ENCODE assay signal across 14 cellular contexts in genomic region chr10:26503911-26504310, GRCh38.
DNase-seq lines count a peak whose midpoint lies in the region; ATAC-seq, FAIRE-seq and TF ChIP-seq lines count a peak whose summit lies in the region.
"Had no signal": no experiment of that assay in that cellular context is flagged by ENCODE, and none has a peak within 500 bp of the region (broad histone marks: within the 10 kb centered on the region; RNA-seq: fewer than 3 reads in every experiment).

No MANE protein-coding gene starts in this region.

- intact Hi-C loops in K562 (cut with micrococcal nuclease): no loop called here

- TF ChIP-seq EP300 in K562 (IDR thresholded peaks at IDR 0.05; ENCODE audit: low read length): no peak

- no peak for TF ChIP-seq RAD21 in K562 (CRISPR knock-in tag; conservative IDR thresholded peaks at IDR 0.05 in 1 of 2, IDR thresholded peaks at IDR 0.05 in 1 of 2)

- FAIRE-seq in K562 (lab: Jason Lieb, UNC): no peak

- no peaks in the 10 kb centered on the region for H3K9me1 ChIP-seq in K562 (ENCODE audit: control insufficient read depth, insufficient read depth, low read length)

- WGBS in K562 (ENCODE audit: insufficient coverage, low coverage, missing lambda C conversion rate): 0% methylated on average over 3 of the region's 3 CpGs

- H2AFZ ChIP-seq in K562 (ENCODE audit: low read depth, low read length): no peak overlapping the region

- no peak overlapping the region for H3K4me2 ChIP-seq in K562 (ENCODE audit: insufficient read depth, low read length)
- H3K4me2 ChIP-seq: BLaER1 treated with 17β-estradiol and CSF1 and Interleukin-3, amounts not matched to agents 10 nM and 100 nM had no signal

- no TSS peak for BruUV-seq in K562 (replicated peaks; lab: Mats Ljungman, UMichigan)

- H3K27me3 Mint-ChIP-seq in stimulated activated naive B cell treated with anti-CD40 and anti-IgM and Interleukin-4, amounts not matched to agents 10 μg/mL and 1 μg/mL and 100 μg/mL, for 72 hours: no peaks in the 10 kb centered on the region
- no peaks in the 10 kb centered on the region for H3K27me3 Mint-ChIP-seq in chondrocyte (ENCODE audit: low read depth)
- H3K27me3 Mint-ChIP-seq: progenitor cell of endocrine pancreas had no signal

- POLR2A ChIA-PET in K562 (lab: Yijun Ruan, JAX): no interaction called here

- no peaks in the 10 kb centered on the region for H3K79me2 ChIP-seq in K562 (ENCODE audit: control insufficient read depth, insufficient read depth, low read length)

- TF ChIP-seq CTCF in K562 (IDR thresholded peaks at IDR 0.05 in 2 of 3, conservative IDR thresholded peaks at IDR 0.05 in 1 of 3; ENCODE audit: insufficient read depth in 2 of 3, low read depth in 1 of 3, low read length in 3 of 3) (peak in 1 of 3 experiments; percentile 14; a peak in 1 of 6 replicates), chondrocyte (IDR thresholded peaks at IDR 0.05) (no peak)

- no peak overlapping the region for H3K27ac ChIP-seq in K562 (ENCODE audit: extremely low read depth, low read depth, low read length)
- H3K27ac ChIP-seq: esophagus squamous epithelium had no signal

- peaks cover 13 to 34% of the 10 kb centered on the region in 2 donors for H3K4me1 Mint-ChIP-seq in stimulated activated naive B cell treated with anti-CD40 and anti-IgM and Interleukin-4, amounts not matched to agents 10 μg/mL and 1 μg/mL and 100 μg/mL, for 72 hours
- no peaks in the 10 kb centered on the region for H3K4me1 Mint-ChIP-seq in chondrocyte (ENCODE audit: low read depth)

- H4K20me1 ChIP-seq in K562 (replicated peaks; ENCODE audit: control insufficient read depth, insufficient read depth, low read length): no peaks in the 10 kb centered on the region

- H3K27me3 ChIP-seq in NT2/D1 (ENCODE audit: insufficient read depth, insufficient read length): no peaks in the 10 kb centered on the region
- no peaks in the 10 kb centered on the region for H3K27me3 ChIP-seq in K562 (ENCODE audit: control insufficient read depth in 2 of 2, insufficient read depth in 2 of 2, low read length in 2 of 2)
- H3K27me3 ChIP-seq: BLaER1 treated with 17β-estradiol and CSF1 and Interleukin-3, amounts not matched to agents 10 nM and 100 nM; esophagus squamous epithelium had no signal

- in situ Hi-C loops in K562 (cut with MboI): no loop called here

- no peak overlapping the region for H3K4me3 Mint-ChIP-seq in stimulated activated naive B cell treated with anti-CD40 and anti-IgM and Interleukin-4, amounts not matched to agents 10 μg/mL and 1 μg/mL and 100 μg/mL, for 72 hours
- no peak overlapping the region for H3K4me3 Mint-ChIP-seq in chondrocyte (ENCODE audit: unreplicated experiment)

- H3K9me3 ChIP-seq in NT2/D1 (ENCODE audit: insufficient read depth, low read length): no peaks in the 10 kb centered on the region
- no peaks in the 10 kb centered on the region for H3K9me3 ChIP-seq in K562 (replicated peaks; ENCODE audit: control insufficient read depth, insufficient read depth, low read depth, low read length)
- H3K9me3 ChIP-seq: BLaER1 treated with 17β-estradiol and CSF1 and Interleukin-3, amounts not matched to agents 10 nM and 100 nM; esophagus squamous epithelium had no signal

- no peak overlapping the region for H3K9ac ChIP-seq in NT2/D1 (ENCODE audit: insufficient read length, low read depth)
- no peak overlapping the region for H3K9ac ChIP-seq in K562 (ENCODE audit: insufficient read depth in 1 of 2, low read depth in 2 of 2, low read length in 2 of 2)
- H3K9ac ChIP-seq: BLaER1 treated with 17β-estradiol and CSF1 and Interleukin-3, amounts not matched to agents 10 nM and 100 nM had no signal

- no peak overlapping the region for H3K4me3 ChIP-seq in NT2/D1 (ENCODE audit: insufficient read length, low read depth)
- no peak overlapping the region for H3K4me3 ChIP-seq in K562
- H3K4me3 ChIP-seq: BLaER1 treated with 17β-estradiol and CSF1 and Interleukin-3, amounts not matched to agents 10 nM and 100 nM; esophagus squamous epithelium had no signal

- H3K36me3 Mint-ChIP-seq in stimulated activated naive B cell treated with anti-CD40 and anti-IgM and Interleukin-4, amounts not matched to agents 10 μg/mL and 1 μg/mL and 100 μg/mL, for 72 hours: peaks cover 48 to 68% of the 10 kb centered on the region in 2 donors
- no peaks in the 10 kb centered on the region for H3K36me3 Mint-ChIP-seq in chondrocyte (ENCODE audit: low read depth)

- DNase-seq in stimulated activated CD4-positive, alpha-beta T cell treated with anti-CD3 and anti-CD28 coated beads, Interleukin-12 subunit alpha, Interleukin-12 subunit beta, amount 100 ng/mL, for 4 hours: peak; percentile 14
- no peak for DNase-seq in stimulated activated CD4-positive, alpha-beta T cell treated with anti-CD3 and anti-CD28 coated beads, Interleukin-1b, Interleukin-23, amount 100 ng/mL, for 48 hours
- DNase-seq in NT2/D1 (ENCODE audit: low read depth, low spot score) (peak; percentile 30), K562 (ENCODE audit: extremely low read depth in 1 of 4, low spot score in 3 of 4) (peak in 1 of 4 experiments; percentile 4), chondrocyte (ENCODE audit: low spot score) (no peak), middle frontal gyrus (ENCODE audit: extremely low spot score, low spot score) (no peak), retina (no peak)
- no peak for DNase-seq in stimulated activated naive B cell treated with anti-CD40 and anti-IgM and Interleukin-4, amounts not matched to agents 10 μg/mL and 1 μg/mL and 100 μg/mL, for 72 hours
- DNase-seq: esophagus squamous epithelium, left cardiac atrium, NCI-H1694, SIG-M5 had no signal

- ATAC-seq in K562: peak; percentile 46; the same call in 1 of the 3 replicates
- no peak for ATAC-seq in stimulated activated naive B cell treated with anti-CD40 and anti-IgM and Interleukin-4, amounts not matched to agents 10 μg/mL and 1 μg/mL and 100 μg/mL, for 72 hours (replicated peaks)

- peak overlapping the region; percentile 47 for H3K27ac Mint-ChIP-seq in stimulated activated naive B cell treated with anti-CD40 and anti-IgM and Interleukin-4, amounts not matched to agents 10 μg/mL and 1 μg/mL and 100 μg/mL, for 72 hours
- H3K27ac Mint-ChIP-seq in chondrocyte (ENCODE audit: unreplicated experiment): no peak overlapping the region
- H3K27ac Mint-ChIP-seq: progenitor cell of endocrine pancreas had no signal

- H3K4me1 ChIP-seq in NT2/D1 (ENCODE audit: insufficient read depth, insufficient read length) (no peaks in the 10 kb centered on the region), K562 (replicated peaks in 1 of 2; ENCODE audit: control insufficient read depth in 2 of 2, insufficient read depth in 2 of 2, low read length in 2 of 2) (no peaks in the 10 kb centered on the region)
- H3K4me1 ChIP-seq: esophagus squamous epithelium had no signal

- CTCF ChIA-PET in K562 (lab: Yijun Ruan, JAX; ENCODE audit: low intra/inter-chr PET ratio): no interaction called here

- no peak for TF ChIP-seq POLR2A in K562 (conservative IDR thresholded peaks at IDR 0.05)

- H3K9me3 Mint-ChIP-seq in stimulated activated naive B cell treated with anti-CD40 and anti-IgM and Interleukin-4, amounts not matched to agents 10 μg/mL and 1 μg/mL and 100 μg/mL, for 72 hours: no peaks in the 10 kb centered on the region
- H3K9me3 Mint-ChIP-seq in chondrocyte (ENCODE audit: low read depth): peaks cover 1% of the 10 kb centered on the region

- H3K36me3 ChIP-seq in NT2/D1 (ENCODE audit: insufficient read depth, insufficient read length, low read length): no peaks in the 10 kb centered on the region
- H3K36me3 ChIP-seq in K562 (ENCODE audit: control insufficient read depth, insufficient read depth, low read length): no peaks in the 10 kb centered on the region
- H3K36me3 ChIP-seq: esophagus squamous epithelium had no signal

TF ChIP-seq in K562, 482 proteins besides CTCF, POLR2A, EP300 and RAD21:
- no peak for TF ChIP-seq HDAC6 (IDR thresholded peaks at IDR 0.05; ENCODE audit: low read depth, low read length)
- no peak for TF ChIP-seq GATA2 (CRISPR knock-in tag; IDR thresholded peaks at IDR 0.05)
- no peak for TF ChIP-seq ZNF12 (CRISPR knock-in tag; IDR thresholded peaks at IDR 0.05)
- no peak for TF ChIP-seq DNMT1 (IDR thresholded peaks at IDR 0.05)
- no peak for TF ChIP-seq MTA1 (IDR thresholded peaks at IDR 0.05; ENCODE audit: borderline replicate concordance)
- TF ChIP-seq SP1 (CRISPR knock-in tag; IDR thresholded peaks at IDR 0.05): no peak
- TF ChIP-seq ZNF140 (CRISPR knock-in tag; IDR thresholded peaks at IDR 0.05): no peak
- no peak for TF ChIP-seq XRCC3 (IDR thresholded peaks at IDR 0.05)

Comparison
In these comparisons a context has a peak if more than half of its experiments do, and no peak if none do; other contexts are left out.
1. DNase-seq: peak in stimulated activated CD4-positive, alpha-beta T cell treated with anti-CD3 and anti-CD28 coated beads, Interleukin-12 subunit alpha, Interleukin-12 subunit beta, amount 100 ng/mL, for 4 hours (single experiment) and NT2/D1 (single experiment); none in stimulated activated CD4-positive, alpha-beta T cell treated with anti-CD3 and anti-CD28 coated beads, Interleukin-1b, Interleukin-23, amount 100 ng/mL, for 48 hours (single experiment), stimulated activated naive B cell treated with anti-CD40 and anti-IgM and Interleukin-4, amounts not matched to agents 10 μg/mL and 1 μg/mL and 100 μg/mL, for 72 hours (single experiment), chondrocyte (single experiment), middle frontal gyrus (single experiment) and retina (single experiment).